ENCODE assay signal across 12 cellular contexts in genomic region chr2:239150125-239151011, GRCh38.
DNase-seq lines count a peak whose midpoint lies in the region; ATAC-seq and TF ChIP-seq lines count a peak whose summit lies in the region.
"Had no signal": no experiment of that assay in that cellular context is flagged by ENCODE, and none has a peak within 500 bp of the region (broad histone marks: within the 10 kb centered on the region; RNA-seq: fewer than 3 reads in every experiment).

No MANE protein-coding gene starts in this region.

- no peak overlapping the region for H3K4me3 ChIP-seq in MG63
- H3K4me3 ChIP-seq: body of pancreas, PC-9 had no signal

- no peaks in the 10 kb centered on the region for H3K27me3 Mint-ChIP-seq in naive B cell

- ATAC-seq in naive B cell (ENCODE audit: low read depth in 2 of 2) (peak; percentile 25 to 30), HG02840 (IDR thresholded peaks at IDR 0.05; ENCODE audit: low FRiP score, unreplicated experiment) (no peak), SK-N-SH treated with all-trans-retinoic acid at 6 μM for 48 hours (no peak)
- ATAC-seq: body of pancreas had no signal

- no peaks in the 10 kb centered on the region for H3K9me3 ChIP-seq in MG63
- H3K9me3 ChIP-seq: body of pancreas had no signal

- DNase-seq in stimulated activated naive CD4-positive, alpha-beta T cell (lab: John Stamatoyannopoulos, UW), result peak in 5 of 6 experiments; percentile 18 to 71 (median 52)
- DNase-seq in stimulated activated naive CD4-positive, alpha-beta T cell treated with Interleukin-2 at 50 U/mL for 16 hours (lab: John Stamatoyannopoulos, UW), result no peak
- DNase-seq in activated effector memory CD4-positive, alpha-beta T cell treated with anti-CD3 and anti-CD28 coated beads, Interleukin-2, amount 50 U/mL, for 16 hours, result peak; percentile 67
- no peak for DNase-seq in naive B cell
- DNase-seq in NCI-H2107 (lab: John Stamatoyannopoulos, UW), result no peak
- no peak for DNase-seq in MG63
- DNase-seq: COR-L47, NCI-H1436 treated with DMSO at 0.1 percent for 48 hours had no signal

- peak overlapping the region; percentile 79 to 98 (median 84) for H3K27ac Mint-ChIP-seq in naive B cell

- peaks cover 4 to 14% (median 11%) of the 10 kb centered on the region in 7 donors for H3K9me3 Mint-ChIP-seq in naive B cell

- H3K36me3 Mint-ChIP-seq in naive B cell, result peaks cover 19 to 25% of the 10 kb centered on the region in 2 donors

- H3K36me3 ChIP-seq in MG63, result no peaks in the 10 kb centered on the region; the same call in none of the 2 replicates

- H3K27me3 ChIP-seq in MG63, result no peaks in the 10 kb centered on the region
- H3K27me3 ChIP-seq: body of pancreas had no signal

- H3K4me3 Mint-ChIP-seq in naive B cell, result peak overlapping the region in 1 of 8 donors; percentile 35

- peaks cover 11 to 15% (median 14%) of the 10 kb centered on the region in 3 donors for H3K4me1 Mint-ChIP-seq in naive B cell

TF ChIP-seq in SK-N-SH treated with all-trans-retinoic acid at 6 μM for 48 hours, 23 proteins besides CTCF, POLR2A, EP300 and RAD21:
- TF ChIP-seq POU6F1 (CRISPR knock-in tag; IDR thresholded peaks at IDR 0.05; ENCODE audit: borderline replicate concordance, low read depth) (no peak), ZNF8 (CRISPR knock-in tag; IDR thresholded peaks at IDR 0.05) (no peak), SNAI2 (CRISPR knock-in tag; IDR thresholded peaks at IDR 0.05) (no peak), ESRRG (CRISPR knock-in tag; IDR thresholded peaks at IDR 0.05) (no peak), TCF4 (CRISPR knock-in tag; IDR thresholded peaks at IDR 0.05; ENCODE audit: borderline replicate concordance) (no peak), ISL1 (CRISPR knock-in tag; IDR thresholded peaks at IDR 0.05) (no peak), TSHZ2 (CRISPR knock-in tag; IDR thresholded peaks at IDR 0.05) (no peak), GLIS3 (CRISPR knock-in tag; IDR thresholded peaks at IDR 0.05) (no peak), OSR1 (CRISPR knock-in tag; IDR thresholded peaks at IDR 0.05) (no peak), PATZ1 (CRISPR knock-in tag; IDR thresholded peaks at IDR 0.05; ENCODE audit: borderline replicate concordance) (no peak), ZNF565 (CRISPR knock-in tag; conservative IDR thresholded peaks at IDR 0.05; ENCODE audit: low read depth) (no peak), CREB5 (CRISPR knock-in tag; IDR thresholded peaks at IDR 0.05; ENCODE audit: low read depth) (no peak), ZNF70 (CRISPR knock-in tag; IDR thresholded peaks at IDR 0.05) (no peak), ZC3H10 (CRISPR knock-in tag; IDR thresholded peaks at IDR 0.05) (no peak), PPARA (CRISPR knock-in tag; IDR thresholded peaks at IDR 0.05; ENCODE audit: borderline replicate concordance) (no peak), ZFP3 (CRISPR knock-in tag; IDR thresholded peaks at IDR 0.05) (no peak)

Comparison
In these comparisons a context has a peak if more than half of its experiments do, and no peak if none do; other contexts are left out.
1. DNase-seq: peak in stimulated activated naive CD4-positive, alpha-beta T cell (5 of 6) and activated effector memory CD4-positive, alpha-beta T cell treated with anti-CD3 and anti-CD28 coated beads, Interleukin-2, amount 50 U/mL, for 16 hours (single experiment); none in stimulated activated naive CD4-positive, alpha-beta T cell treated with Interleukin-2 at 50 U/mL for 16 hours (single experiment), naive B cell (single experiment), NCI-H2107 (single experiment) and MG63 (single experiment).
2. ATAC-seq: peak in naive B cell (2 of 2); none in HG02840 (single experiment) and SK-N-SH treated with all-trans-retinoic acid at 6 μM for 48 hours (single experiment).